In the genomic region with DNA sequence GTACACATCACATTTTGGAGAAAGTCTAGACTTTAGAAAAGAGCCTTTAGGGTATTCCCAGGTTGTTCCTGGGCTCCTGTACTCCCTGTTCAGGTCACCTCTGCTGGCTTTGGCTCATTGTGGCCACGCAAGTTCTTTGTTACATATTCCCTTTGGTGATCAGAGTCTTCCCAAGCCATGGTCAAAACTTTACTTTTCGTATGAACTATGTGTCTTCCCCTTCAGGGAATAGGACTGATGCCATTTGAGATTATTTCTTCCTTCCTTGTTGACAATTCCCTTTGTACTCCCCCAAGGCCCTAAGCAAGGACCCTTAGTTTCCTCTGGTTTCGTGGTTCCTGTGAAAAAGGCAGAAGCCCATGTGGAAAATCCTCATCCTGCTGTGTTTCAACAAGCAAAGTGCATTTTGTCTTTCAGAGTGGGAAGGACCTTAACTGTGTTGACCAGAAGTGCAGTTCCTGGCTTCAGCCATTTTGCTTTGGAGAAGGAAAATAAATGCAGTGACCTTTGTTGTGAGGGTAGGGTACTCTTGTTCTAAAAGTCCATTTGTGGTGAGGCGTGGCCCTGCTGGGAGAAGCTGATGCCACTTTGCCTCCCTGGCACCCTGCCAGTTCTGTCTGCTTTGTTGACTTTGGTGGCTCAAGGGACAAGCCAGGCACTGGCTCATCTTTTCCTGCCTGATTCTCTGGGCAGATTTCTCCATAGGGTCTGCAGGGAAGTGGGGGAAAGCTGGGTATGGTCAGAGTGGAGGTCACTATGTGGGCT, we compare ENCODE assay signal across 1 cellular context.
TF ChIP-seq lines count a peak whose summit lies in the region.

No MANE protein-coding gene starts in this region.

TF ChIP-seq in GM23338, 12 proteins besides CTCF, POLR2A, EP300 and RAD21 (continued from another document):
- TF ChIP-seq, protein P1, sequence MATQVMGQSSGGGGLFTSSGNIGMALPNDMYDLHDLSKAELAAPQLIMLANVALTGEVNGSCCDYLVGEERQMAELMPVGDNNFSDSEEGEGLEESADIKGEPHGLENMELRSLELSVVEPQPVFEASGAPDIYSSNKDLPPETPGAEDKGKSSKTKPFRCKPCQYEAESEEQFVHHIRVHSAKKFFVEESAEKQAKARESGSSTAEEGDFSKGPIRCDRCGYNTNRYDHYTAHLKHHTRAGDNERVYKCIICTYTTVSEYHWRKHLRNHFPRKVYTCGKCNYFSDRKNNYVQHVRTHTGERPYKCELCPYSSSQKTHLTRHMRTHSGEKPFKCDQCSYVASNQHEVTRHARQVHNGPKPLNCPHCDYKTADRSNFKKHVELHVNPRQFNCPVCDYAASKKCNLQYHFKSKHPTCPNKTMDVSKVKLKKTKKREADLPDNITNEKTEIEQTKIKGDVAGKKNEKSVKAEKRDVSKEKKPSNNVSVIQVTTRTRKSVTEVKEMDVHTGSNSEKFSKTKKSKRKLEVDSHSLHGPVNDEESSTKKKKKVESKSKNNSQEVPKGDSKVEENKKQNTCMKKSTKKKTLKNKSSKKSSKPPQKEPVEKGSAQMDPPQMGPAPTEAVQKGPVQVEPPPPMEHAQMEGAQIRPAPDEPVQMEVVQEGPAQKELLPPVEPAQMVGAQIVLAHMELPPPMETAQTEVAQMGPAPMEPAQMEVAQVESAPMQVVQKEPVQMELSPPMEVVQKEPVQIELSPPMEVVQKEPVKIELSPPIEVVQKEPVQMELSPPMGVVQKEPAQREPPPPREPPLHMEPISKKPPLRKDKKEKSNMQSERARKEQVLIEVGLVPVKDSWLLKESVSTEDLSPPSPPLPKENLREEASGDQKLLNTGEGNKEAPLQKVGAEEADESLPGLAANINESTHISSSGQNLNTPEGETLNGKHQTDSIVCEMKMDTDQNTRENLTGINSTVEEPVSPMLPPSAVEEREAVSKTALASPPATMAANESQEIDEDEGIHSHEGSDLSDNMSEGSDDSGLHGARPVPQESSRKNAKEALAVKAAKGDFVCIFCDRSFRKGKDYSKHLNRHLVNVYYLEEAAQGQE (IDR thresholded peaks at IDR 0.05; ENCODE audit: unreplicated experiment) = no peak
